8 cellular contexts compared by ENCODE assay signal in genomic region chr13:87788363-87788762, GRCh38.
"Had no signal": no experiment of that assay in that cellular context is flagged by ENCODE, and none has a peak within 500 bp of the region (broad histone marks: within the 10 kb centered on the region; RNA-seq: fewer than 3 reads in every experiment).

No MANE protein-coding gene starts in this region.

- H3K36me3 ChIP-seq: HAP-1 had no signal

- H3K4me1 ChIP-seq: HAP-1 had no signal

- ATAC-seq: HCT116 had no signal

- H3K4me2 ChIP-seq: KMS-11 had no signal

- H3K4me3 ChIP-seq: HAP-1 had no signal

- H3K27ac ChIP-seq: KMS-11 had no signal

- H3K9ac ChIP-seq: KMS-11 had no signal

- FAIRE-seq: HTR-8/SVneo had no signal

- H3K9me3 ChIP-seq: HAP-1 had no signal

- DNase-seq: GOT3, H7, Karpas-422, KBM-7 had no signal
